ENCODE assay signal across 9 cellular contexts in genomic region chr2:11775384-11775783, GRCh38. TPM values are rescaled to one million over a fixed set of nuclear protein-coding genes. Genes with fewer than 3 reads are reported as not detected.
DNase-seq lines count a peak whose midpoint lies in the region; ATAC-seq and TF ChIP-seq lines count a peak whose summit lies in the region.
"Had no signal": no experiment of that assay in that cellular context is flagged by ENCODE, and none has a peak within 500 bp of the region (broad histone marks: within the 10 kb centered on the region; RNA-seq: fewer than 3 reads in every experiment).

No MANE protein-coding gene starts in this region.

- no peak overlapping the region for H3K4me3 ChIP-seq in aorta (ENCODE audit: low read length in 2 of 2)
- H3K4me3 ChIP-seq in esophagus muscularis mucosa, result no peak overlapping the region

- peak; percentile 83 for ATAC-seq in GM19035 (IDR thresholded peaks at IDR 0.05; ENCODE audit: unreplicated experiment)
- ATAC-seq in HG03097 (IDR thresholded peaks at IDR 0.05; ENCODE audit: low FRiP score, unreplicated experiment), result peak; percentile 74
- no peak for ATAC-seq in aorta (ENCODE audit: low FRiP score)

- no peak for TF ChIP-seq CTCF in esophagus muscularis mucosa (IDR thresholded peaks at IDR 0.05)

- no peaks in the 10 kb centered on the region for H3K4me1 ChIP-seq in aorta (ENCODE audit: control insufficient read depth in 1 of 2, insufficient read depth in 2 of 2, low read length in 2 of 2)
- peaks cover 8 to 33% (median 20%) of the 10 kb centered on the region in 4 donors for H3K4me1 ChIP-seq in esophagus muscularis mucosa

- peaks cover 0 to 3% of the 10 kb centered on the region in 2 donors for H3K36me3 ChIP-seq in aorta (ENCODE audit: control insufficient read depth in 1 of 2, insufficient read depth in 2 of 2, low read length in 1 of 2)
- H3K36me3 ChIP-seq in esophagus muscularis mucosa, result peaks cover 32 to 60% (median 50%) of the 10 kb centered on the region in 4 donors
- H3K36me3 ChIP-seq: neutrophil had no signal

- no peak for TF ChIP-seq POLR2A in esophagus muscularis mucosa (IDR thresholded peaks at IDR 0.05; ENCODE audit: low read depth)

- H3K27ac ChIP-seq in aorta (ENCODE audit: low read depth in 1 of 2, low read length in 2 of 2), result no peak overlapping the region
- H3K27ac ChIP-seq in esophagus muscularis mucosa (replicated peaks in 1 of 4), result no peak overlapping the region
- H3K27ac ChIP-seq: neutrophil had no signal

- H3K27me3 ChIP-seq in aorta (ENCODE audit: control insufficient read depth in 1 of 2, insufficient read depth in 2 of 2, low read length in 1 of 2) (no peaks in the 10 kb centered on the region), esophagus muscularis mucosa (no peaks in the 10 kb centered on the region)

- TF ChIP-seq EP300 in esophagus muscularis mucosa (IDR thresholded peaks at IDR 0.05), result no peak

- no peaks in the 10 kb centered on the region for H3K27me3 Mint-ChIP-seq in activated T-helper 1 cell treated with anti-CD3 and anti-CD28 coated beads, Interleukin-12 subunit alpha, Interleukin-12 subunit beta, Interleukin-2, Interleukin-4 antibody, amounts not matched to agents 30 ng/mL and 10 ng/mL and 1 ng/mL, durations not matched to agents 14 hours and 24 hours and 36 hours (ENCODE audit: insufficient read depth)

- peak; percentile 64 for DNase-seq in AG20443 (ENCODE audit: low spot score)
- DNase-seq in activated T-helper 1 cell treated with anti-CD3 and anti-CD28 coated beads, Interleukin-12 subunit alpha, Interleukin-12 subunit beta, Interleukin-2, Interleukin-4 antibody, amounts not matched to agents 30 ng/mL and 10 ng/mL and 1 ng/mL, durations not matched to agents 14 hours and 24 hours and 36 hours (ENCODE audit: low spot score), result no peak
- no peak for DNase-seq in posterior cingulate gyrus
- DNase-seq in SW480 (ENCODE audit: low spot score), result no peak
- DNase-seq in aorta, result no peak
- DNase-seq in esophagus muscularis mucosa (ENCODE audit: extremely low spot score), result no peak

- intact Hi-C loops in activated T-helper 1 cell treated with anti-CD3 and anti-CD28 coated beads, Interleukin-12 subunit alpha, Interleukin-12 subunit beta, Interleukin-2, Interleukin-4 antibody, amounts not matched to agents 30 ng/mL and 10 ng/mL and 1 ng/mL, durations not matched to agents 14 hours and 24 hours and 36 hours (cut with micrococcal nuclease), result loop anchor here (1.0 to 5.0 kb wide), 3 partner anchors 21 to 643 kb away; a partner anchor contains a TSS
- intact Hi-C loops in posterior cingulate gyrus (cut with DNase I) (loop anchor here (10.0 kb wide), 1 partner anchor 301 kb away; no protein-coding TSS in a partner anchor), aorta (cut with DNase I) (loop anchor here (5.0 kb wide), 2 partner anchors 83 to 298 kb away; no protein-coding TSS in a partner anchor), esophagus muscularis mucosa (cut with DNase I) (loop anchor here (5.0 kb wide), 1 partner anchor 33 kb away; no protein-coding TSS in a partner anchor)

- 83 to 86% methylated on average over 4 of the region's 4 CpGs for WGBS in aorta, 2 donors
- 44% methylated on average over 4 of the region's 4 CpGs for WGBS in esophagus muscularis mucosa

- H3K4me1 Mint-ChIP-seq in activated T-helper 1 cell treated with anti-CD3 and anti-CD28 coated beads, Interleukin-12 subunit alpha, Interleukin-12 subunit beta, Interleukin-2, Interleukin-4 antibody, amounts not matched to agents 30 ng/mL and 10 ng/mL and 1 ng/mL, durations not matched to agents 14 hours and 24 hours and 36 hours (ENCODE audit: low read depth), result peaks cover 63% of the 10 kb centered on the region

- H3K36me3 Mint-ChIP-seq in activated T-helper 1 cell treated with anti-CD3 and anti-CD28 coated beads, Interleukin-12 subunit alpha, Interleukin-12 subunit beta, Interleukin-2, Interleukin-4 antibody, amounts not matched to agents 30 ng/mL and 10 ng/mL and 1 ng/mL, durations not matched to agents 14 hours and 24 hours and 36 hours (ENCODE audit: low read depth), result peaks cover 53% of the 10 kb centered on the region

- peak overlapping the region; percentile 67 for H3K4me3 Mint-ChIP-seq in activated T-helper 1 cell treated with anti-CD3 and anti-CD28 coated beads, Interleukin-12 subunit alpha, Interleukin-12 subunit beta, Interleukin-2, Interleukin-4 antibody, amounts not matched to agents 30 ng/mL and 10 ng/mL and 1 ng/mL, durations not matched to agents 14 hours and 24 hours and 36 hours

- H3K27ac Mint-ChIP-seq in activated T-helper 1 cell treated with anti-CD3 and anti-CD28 coated beads, Interleukin-12 subunit alpha, Interleukin-12 subunit beta, Interleukin-2, Interleukin-4 antibody, amounts not matched to agents 30 ng/mL and 10 ng/mL and 1 ng/mL, durations not matched to agents 14 hours and 24 hours and 36 hours, result peak overlapping the region; percentile 82

- H3K9me3 ChIP-seq in aorta (ENCODE audit: control insufficient read depth, low read length) (no peaks in the 10 kb centered on the region), esophagus muscularis mucosa (no peaks in the 10 kb centered on the region)
- H3K9me3 ChIP-seq: neutrophil had no signal

- H3K9me3 Mint-ChIP-seq in activated T-helper 1 cell treated with anti-CD3 and anti-CD28 coated beads, Interleukin-12 subunit alpha, Interleukin-12 subunit beta, Interleukin-2, Interleukin-4 antibody, amounts not matched to agents 30 ng/mL and 10 ng/mL and 1 ng/mL, durations not matched to agents 14 hours and 24 hours and 36 hours, result no peaks in the 10 kb centered on the region

RNA-seq across cellular contexts. Expression of gene LPIN1, which starts 29.0 kb away (rescaled TPM):
- total RNA-seq in activated T-helper 1 cell treated with anti-CD3 and anti-CD28 coated beads, Interleukin-12 subunit alpha, Interleukin-12 subunit beta, Interleukin-2, Interleukin-4 antibody, amounts not matched to agents 30 ng/mL and 10 ng/mL and 1 ng/mL, durations not matched to agents 14 hours and 24 hours and 36 hours, result 46.0 and 49.5 TPM in 2 replicates
- total RNA-seq in aorta (10 to 100 TPM; 32.8 to 54.0 TPM), esophagus muscularis mucosa (10 to 100 TPM; 55.2 to 77.0 (median 72.8) TPM)
- polyA plus RNA-seq in aorta, result 10 to 100 TPM in 1 of 2 donors, 1 to 10 TPM in 1; 4.4 to 13.3 TPM
